12 cellular contexts compared by ENCODE assay signal in genomic region chr12:110382683-110383082, GRCh38.
"Had no signal": no experiment of that assay in that cellular context is flagged by ENCODE, and none has a peak within 500 bp of the region (broad histone marks: within the 10 kb centered on the region; RNA-seq: fewer than 3 reads in every experiment).

No MANE protein-coding gene starts in this region.

- H3K27ac Mint-ChIP-seq: activated naive CD4-positive, alpha-beta T cell treated with anti-CD3 and anti-CD28 coated beads, Interleukin-2, amount 50 U/mL, for 24 hours had no signal

- H3K4me3 Mint-ChIP-seq: activated naive CD4-positive, alpha-beta T cell treated with anti-CD3 and anti-CD28 coated beads, Interleukin-2, amount 50 U/mL, for 24 hours; naive B cell; neural crest cell had no signal

- ATAC-seq: mucosa of descending colon, psoas muscle, right cardiac atrium had no signal

- DNase-seq: activated CD4-positive, alpha-beta T cell treated with anti-CD3 and anti-CD28 coated beads, Interleukin-2, amount 50 U/mL, for 1 hour; amniotic stem cell; dorsolateral prefrontal cortex; mesenchymal stem cell; mucosa of descending colon; naive B cell; psoas muscle; right cardiac atrium; upper lobe of left lung; WERI-Rb-1 had no signal

- H3K9me3 Mint-ChIP-seq: activated naive CD4-positive, alpha-beta T cell treated with anti-CD3 and anti-CD28 coated beads, Interleukin-2, amount 50 U/mL, for 24 hours; naive B cell; neural crest cell had no signal

- H3K27me3 Mint-ChIP-seq: activated naive CD4-positive, alpha-beta T cell treated with anti-CD3 and anti-CD28 coated beads, Interleukin-2, amount 50 U/mL, for 24 hours; naive B cell had no signal

- H3K4me1 Mint-ChIP-seq: neural crest cell had no signal
